In the genomic region with DNA sequence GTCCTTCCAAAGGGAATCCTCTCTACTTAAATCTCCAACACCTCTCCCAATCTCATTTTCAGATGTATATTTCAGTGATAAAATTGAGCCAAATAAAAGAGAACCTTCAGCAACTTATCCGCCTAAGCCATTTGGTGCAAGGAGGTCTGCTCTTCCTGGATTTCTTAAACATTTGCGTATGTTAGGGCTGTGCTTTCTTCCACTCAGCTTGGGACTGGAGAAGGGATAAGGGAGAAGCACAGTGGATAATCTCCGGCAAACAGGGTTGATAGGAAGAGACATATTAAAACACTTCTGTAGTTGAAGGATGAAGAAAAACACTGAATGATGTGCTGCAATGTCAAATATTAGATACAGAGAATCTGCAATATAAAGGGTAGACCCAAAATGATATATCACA, we compare ENCODE assay signal across 17 cellular contexts.
"Had no signal": no experiment of that assay in that cellular context is flagged by ENCODE, and none has a peak within 500 bp of the region (broad histone marks: within the 10 kb centered on the region; RNA-seq: fewer than 3 reads in every experiment).

No MANE protein-coding gene starts in this region.

- DNase-seq: dermis blood vessel endothelial cell; dorsolateral prefrontal cortex; effector CD4-positive, alpha-beta T cell; effector memory CD4-positive, alpha-beta T cell; foreskin keratinocyte; heart left ventricle; hypothalamus; left cardiac atrium; left lung; left ventricle myocardium superior; lower lobe of right lung; mesenchymal stem cell; midbrain had no signal

- H3K36me3 ChIP-seq: esophagus muscularis mucosa, gastroesophageal sphincter, heart left ventricle, left lung, lower lobe of right lung had no signal

- H2AFZ ChIP-seq: hepatocyte had no signal

- H3K4me2 ChIP-seq: hepatocyte had no signal

- H3K27me3 ChIP-seq: esophagus muscularis mucosa, foreskin keratinocyte, gastroesophageal sphincter, heart left ventricle, hepatocyte, left lung had no signal

- H3K27ac ChIP-seq: coronary artery, dorsolateral prefrontal cortex, esophagus muscularis mucosa, foreskin keratinocyte, gastroesophageal sphincter, heart left ventricle, hepatocyte, left lung, lower lobe of right lung had no signal

- H3K4me1 ChIP-seq: esophagus muscularis mucosa, foreskin keratinocyte, gastroesophageal sphincter, heart left ventricle, left lung, lower lobe of right lung had no signal

- H3K79me2 ChIP-seq: hepatocyte had no signal

- H3K9me3 ChIP-seq: esophagus muscularis mucosa, gastroesophageal sphincter, heart left ventricle, lower lobe of right lung had no signal

- ATAC-seq: foreskin keratinocyte, gastroesophageal sphincter, heart left ventricle, left cardiac atrium, left lung, left ventricle myocardium superior, lower lobe of right lung had no signal

- H3K4me3 ChIP-seq: coronary artery, dorsolateral prefrontal cortex, esophagus muscularis mucosa, gastroesophageal sphincter, heart left ventricle, hepatocyte, left lung, lower lobe of right lung had no signal
